ENCODE assay signal across 1 cellular context in genomic region chr15:76056931-76057330, GRCh38.
TF ChIP-seq lines count a peak whose summit lies in the region.

No MANE protein-coding gene starts in this region.

TF ChIP-seq in WTC11, 78 proteins besides CTCF, POLR2A, EP300 and RAD21 (continued from another document):
- TF ChIP-seq ATF3 (CRISPR knock-in tag; conservative IDR thresholded peaks at IDR 0.05) (no peak), ZNF281 (CRISPR knock-in tag; IDR thresholded peaks at IDR 0.05) (no peak)
